In the genomic region with DNA sequence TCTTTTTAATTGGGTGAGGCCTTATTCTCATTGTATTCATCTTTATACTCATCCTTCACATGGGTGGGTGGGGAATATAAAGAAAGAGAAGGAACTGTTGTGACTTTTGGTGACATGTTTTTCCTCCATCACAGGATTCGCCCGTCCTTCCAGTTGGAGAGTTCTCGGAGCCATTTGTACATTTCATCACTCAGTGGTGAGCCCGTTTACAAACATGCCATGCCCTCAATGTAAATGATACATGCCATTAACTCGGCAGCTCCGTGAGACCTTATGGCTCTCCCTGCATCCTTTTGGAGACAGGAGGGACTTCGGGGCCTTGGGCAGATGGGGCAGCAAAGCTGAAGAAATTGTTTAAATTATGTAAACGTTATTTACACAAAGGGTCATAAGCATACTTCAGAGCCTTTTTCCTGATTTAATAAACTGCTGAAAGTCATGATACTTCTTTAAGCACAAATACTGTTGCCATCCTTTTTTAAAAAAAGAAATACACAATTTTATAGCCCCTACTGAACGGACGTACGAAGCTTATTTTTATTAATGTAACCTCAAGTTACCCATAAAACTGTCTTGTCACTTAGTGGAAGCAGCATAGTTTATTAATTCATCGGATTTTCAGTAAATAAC, we compare ENCODE assay signal across 31 cellular contexts. TPM values are rescaled to one million over a fixed set of nuclear protein-coding genes. Genes with fewer than 3 reads are reported as not detected.
"Had no signal": no experiment of that assay in that cellular context is flagged by ENCODE, and none has a peak within 500 bp of the region (broad histone marks: within the 10 kb centered on the region; RNA-seq: fewer than 3 reads in every experiment).

No MANE protein-coding gene starts in this region.

- H3K9me3 Mint-ChIP-seq: activated CD4-positive, alpha-beta memory T cell treated with anti-CD3 and anti-CD28 coated beads for 36 hours; activated CD4-positive, alpha-beta T cell treated with anti-CD3 and anti-CD28 coated beads, Interleukin-2, amount 10 ng/mL, durations not matched to agents 24 days and 14 days; activated naive CD4-positive, alpha-beta T cell treated with anti-CD3 and anti-CD28 coated beads, Interleukin-2, amount 10 ng/mL, durations not matched to agents 7 days and 5 days; activated T-helper 1 cell treated with anti-CD3 and anti-CD28 coated beads, Interleukin-12 subunit alpha, Interleukin-12 subunit beta, Interleukin-2, Interleukin-4 antibody, amounts not matched to agents 30 ng/mL and 10 ng/mL and 1 ng/mL, durations not matched to agents 14 hours and 24 hours and 36 hours; neural crest cell; stimulated activated naive B cell treated with anti-CD40 and anti-IgM and Interleukin-4, amounts not matched to agents 10 μg/mL and 1 μg/mL and 100 μg/mL, for 72 hours had no signal

- H3K4me3 ChIP-seq: esophagus muscularis mucosa, heart right ventricle, left lung, lung, pancreas, psoas muscle, sigmoid colon, stomach, thyroid gland, upper lobe of left lung, vagina had no signal

- FAIRE-seq: astrocyte, pancreas, small intestine had no signal

- H3K9me3 ChIP-seq: esophagus muscularis mucosa, heart right ventricle, left lung, pancreas, psoas muscle, sigmoid colon, stomach, thyroid gland, upper lobe of left lung, vagina had no signal

- H3K36me3 Mint-ChIP-seq: activated naive CD4-positive, alpha-beta T cell treated with anti-CD3 and anti-CD28 coated beads, Interleukin-2, amount 10 ng/mL, durations not matched to agents 7 days and 5 days had no signal

- H3K27me3 Mint-ChIP-seq: activated CD4-positive, alpha-beta memory T cell treated with anti-CD3 and anti-CD28 coated beads for 36 hours; activated CD4-positive, alpha-beta T cell treated with anti-CD3 and anti-CD28 coated beads, Interleukin-2, amount 10 ng/mL, durations not matched to agents 24 days and 14 days; activated naive CD4-positive, alpha-beta T cell treated with anti-CD3 and anti-CD28 coated beads, Interleukin-2, amount 10 ng/mL, durations not matched to agents 7 days and 5 days; stimulated activated naive B cell treated with anti-CD40 and anti-IgM and Interleukin-4, amounts not matched to agents 10 μg/mL and 1 μg/mL and 100 μg/mL, for 72 hours had no signal

- H3K27ac ChIP-seq: brain microvascular endothelial cell, esophagus muscularis mucosa, foreskin keratinocyte, heart right ventricle, left lung, pancreas, psoas muscle, sigmoid colon, stomach, thyroid gland, upper lobe of left lung, vagina had no signal

- H3K36me3 ChIP-seq: brain microvascular endothelial cell, left lung, pancreas, thyroid gland, upper lobe of left lung had no signal

- ATAC-seq: foreskin keratinocyte; heart right ventricle; left lung; pancreas; psoas muscle; stimulated activated naive B cell treated with anti-CD40 and anti-IgM and Interleukin-4, amounts not matched to agents 10 μg/mL and 1 μg/mL and 100 μg/mL, for 72 hours had no signal

- H3K27me3 ChIP-seq: brain microvascular endothelial cell, esophagus muscularis mucosa, foreskin keratinocyte, heart right ventricle, left lung, pancreas, sigmoid colon, stomach, thyroid gland, upper lobe of left lung, vagina had no signal

- H3K4me1 ChIP-seq: esophagus muscularis mucosa, foreskin keratinocyte, left lung, psoas muscle, upper lobe of left lung, vagina had no signal

- H3K4me3 Mint-ChIP-seq: activated CD4-positive, alpha-beta memory T cell treated with anti-CD3 and anti-CD28 coated beads for 36 hours; activated CD4-positive, alpha-beta T cell treated with anti-CD3 and anti-CD28 coated beads, Interleukin-2, amount 10 ng/mL, durations not matched to agents 24 days and 14 days; activated naive CD4-positive, alpha-beta T cell treated with anti-CD3 and anti-CD28 coated beads, Interleukin-2, amount 10 ng/mL, durations not matched to agents 7 days and 5 days; activated T-helper 1 cell treated with anti-CD3 and anti-CD28 coated beads, Interleukin-12 subunit alpha, Interleukin-12 subunit beta, Interleukin-2, Interleukin-4 antibody, amounts not matched to agents 30 ng/mL and 10 ng/mL and 1 ng/mL, durations not matched to agents 14 hours and 24 hours and 36 hours; neural crest cell; stimulated activated naive B cell treated with anti-CD40 and anti-IgM and Interleukin-4, amounts not matched to agents 10 μg/mL and 1 μg/mL and 100 μg/mL, for 72 hours had no signal

- DNase-seq: activated CD4-positive, alpha-beta memory T cell treated with anti-CD3 and anti-CD28 coated beads for 36 hours; activated CD4-positive, alpha-beta T cell treated with anti-CD3 and anti-CD28 coated beads, Interleukin-2, amount 10 ng/mL, durations not matched to agents 24 days and 14 days; activated CD4-positive, CD25-positive, alpha-beta regulatory T cell treated with anti-CD3 and anti-CD28 coated beads, Interleukin-2, amount 50 U/mL, for 72 hours; activated CD8-positive, alpha-beta memory T cell treated with anti-CD3 and anti-CD28 coated beads, Interleukin-2, amount 50 U/mL, for 4 hours; activated gamma-delta T cell; activated naive CD4-positive, alpha-beta T cell treated with anti-CD3 and anti-CD28 coated beads, Interleukin-2, amount 10 ng/mL, durations not matched to agents 7 days and 5 days; activated T-cell treated with anti-CD3 and anti-CD28 coated beads, Interleukin-2, amount 50 U/mL, for 1 hour; amniotic stem cell; brain microvascular endothelial cell; dermis blood vessel endothelial cell; effector CD4-positive, alpha-beta T cell; foreskin keratinocyte; heart right ventricle; left lung; nucleus accumbens; pancreas; psoas muscle; sigmoid colon; small intestine; stimulated activated naive B cell treated with anti-CD40 and anti-IgM and Interleukin-4, amounts not matched to agents 10 μg/mL and 1 μg/mL and 100 μg/mL, for 72 hours; stomach; T-helper 9 cell; thyroid gland; upper lobe of left lung had no signal

- H3K4me1 Mint-ChIP-seq: activated CD4-positive, alpha-beta T cell treated with anti-CD3 and anti-CD28 coated beads, Interleukin-2, amount 10 ng/mL, durations not matched to agents 24 days and 14 days had no signal

- H3K27ac Mint-ChIP-seq: activated CD4-positive, alpha-beta memory T cell treated with anti-CD3 and anti-CD28 coated beads for 36 hours; activated CD4-positive, alpha-beta T cell treated with anti-CD3 and anti-CD28 coated beads, Interleukin-2, amount 10 ng/mL, durations not matched to agents 24 days and 14 days; activated naive CD4-positive, alpha-beta T cell treated with anti-CD3 and anti-CD28 coated beads, Interleukin-2, amount 10 ng/mL, durations not matched to agents 7 days and 5 days; activated T-helper 1 cell treated with anti-CD3 and anti-CD28 coated beads, Interleukin-12 subunit alpha, Interleukin-12 subunit beta, Interleukin-2, Interleukin-4 antibody, amounts not matched to agents 30 ng/mL and 10 ng/mL and 1 ng/mL, durations not matched to agents 14 hours and 24 hours and 36 hours; stimulated activated naive B cell treated with anti-CD40 and anti-IgM and Interleukin-4, amounts not matched to agents 10 μg/mL and 1 μg/mL and 100 μg/mL, for 72 hours had no signal

RNA-seq across cellular contexts. Expression of gene SKOR1, which starts 55.7 kb away (rescaled TPM):
- total RNA-seq: astrocyte, dermis blood vessel endothelial cell, foreskin keratinocyte, kidney epithelial cell had no signal
